In genomic region chr2:18455256-18455862, GRCh38 we compare ENCODE assay signal across 13 cellular contexts.
DNase-seq lines count a peak whose midpoint lies in the region; ATAC-seq and TF ChIP-seq lines count a peak whose summit lies in the region.
"Had no signal": no experiment of that assay in that cellular context is flagged by ENCODE, and none has a peak within 500 bp of the region (broad histone marks: within the 10 kb centered on the region; RNA-seq: fewer than 3 reads in every experiment).

No MANE protein-coding gene starts in this region.

- no peaks in the 10 kb centered on the region for H3K4me1 ChIP-seq in left lung
- H3K4me1 ChIP-seq: HAP-1 had no signal

- H3K4me1 Mint-ChIP-seq in activated CD8-positive, alpha-beta T cell treated with anti-CD3 and anti-CD28 coated beads, Interleukin-2, amount 10 ng/mL, durations not matched to agents 7 days and 5 days (ENCODE audit: low read depth) = no peaks in the 10 kb centered on the region
- H3K4me1 Mint-ChIP-seq: naive thymus-derived CD4-positive, alpha-beta T cell had no signal

- no peaks in the 10 kb centered on the region for H3K9me3 ChIP-seq in AG04450 (ENCODE audit: control insufficient read depth, insufficient read depth, low read length)
- H3K9me3 ChIP-seq in left lung = peaks cover 0 to 8% of the 10 kb centered on the region in 2 donors
- H3K9me3 ChIP-seq: HAP-1 had no signal

- intact Hi-C loops in left lung (cut with DNase I) = no loop called here

- peak; percentile 53 for TF ChIP-seq CTCF in AG04450 (IDR thresholded peaks at IDR 0.05; ENCODE audit: low read depth, low read length)
- TF ChIP-seq CTCF in choroid plexus epithelial cell (conservative IDR thresholded peaks at IDR 0.05; ENCODE audit: low read depth, low read length) = peak; percentile 53
- no peak for TF ChIP-seq CTCF in left lung (IDR thresholded peaks at IDR 0.05)

- no peaks in the 10 kb centered on the region for H3K9me3 Mint-ChIP-seq in activated CD8-positive, alpha-beta T cell treated with anti-CD3 and anti-CD28 coated beads, Interleukin-2, amount 10 ng/mL, durations not matched to agents 7 days and 5 days (ENCODE audit: insufficient read depth)
- H3K9me3 Mint-ChIP-seq: dendritic cell treated with granulocyte-macrophage colony-stimulating factor and Interleukin-4, amounts not matched to agents 40 ng/mL and 50 ng/mL, for 4 days had no signal

- no peak overlapping the region for H3K4me3 Mint-ChIP-seq in activated CD8-positive, alpha-beta T cell treated with anti-CD3 and anti-CD28 coated beads, Interleukin-2, amount 10 ng/mL, durations not matched to agents 7 days and 5 days
- H3K4me3 Mint-ChIP-seq: dendritic cell treated with granulocyte-macrophage colony-stimulating factor and Interleukin-4, amounts not matched to agents 40 ng/mL and 50 ng/mL, for 4 days; naive thymus-derived CD4-positive, alpha-beta T cell had no signal

- CTCF ChIA-PET in AG04450 (lab: Charles Lee) = interaction anchor here (0.7 to 1.0 kb wide), 2 partner anchors 10 to 11 kb away, joined by 3 read pairs; no protein-coding TSS in a partner anchor
- CTCF ChIA-PET in activated CD8-positive, alpha-beta T cell treated with anti-CD3 and anti-CD28 coated beads, Interleukin-2, amount 10 ng/mL, durations not matched to agents 7 days and 5 days (lab: Charles Lee) = no interaction called here

- H3K27me3 ChIP-seq in AG04450 (ENCODE audit: control insufficient read depth, insufficient read depth, low read length) (no peaks in the 10 kb centered on the region), left lung (no peaks in the 10 kb centered on the region)

- no peaks in the 10 kb centered on the region for H3K36me3 Mint-ChIP-seq in activated CD8-positive, alpha-beta T cell treated with anti-CD3 and anti-CD28 coated beads, Interleukin-2, amount 10 ng/mL, durations not matched to agents 7 days and 5 days (ENCODE audit: low read depth)
- H3K36me3 Mint-ChIP-seq: naive thymus-derived CD4-positive, alpha-beta T cell had no signal

- peaks cover 2% of the 10 kb centered on the region for H3K27me3 Mint-ChIP-seq in activated CD8-positive, alpha-beta T cell treated with anti-CD3 and anti-CD28 coated beads, Interleukin-2, amount 10 ng/mL, durations not matched to agents 7 days and 5 days (ENCODE audit: low read depth)
- H3K27me3 Mint-ChIP-seq: dendritic cell treated with granulocyte-macrophage colony-stimulating factor and Interleukin-4, amounts not matched to agents 40 ng/mL and 50 ng/mL, for 4 days had no signal

- ATAC-seq in left lung = peak; percentile 48
- ATAC-seq in activated CD8-positive, alpha-beta T cell treated with anti-CD3 and anti-CD28 coated beads, Interleukin-2, amount 10 ng/mL, durations not matched to agents 7 days and 5 days = no peak
- ATAC-seq: naive thymus-derived CD4-positive, alpha-beta T cell had no signal

- H3K36me3 ChIP-seq in left lung = no peaks in the 10 kb centered on the region
- H3K36me3 ChIP-seq: HAP-1 had no signal

- DNase-seq in AG04450 (ENCODE audit: low read depth, low spot score) = no peak
- DNase-seq in HuH-7 (ENCODE audit: low spot score) = peak; percentile 12
- DNase-seq in choroid plexus epithelial cell (ENCODE audit: low read depth) = peak; percentile 74
- DNase-seq in left lung = no peak
- no peak for DNase-seq in cortex of kidney (lab: John Stamatoyannopoulos, UW)
- no peak for DNase-seq in activated CD8-positive, alpha-beta T cell treated with anti-CD3 and anti-CD28 coated beads, Interleukin-2, amount 10 ng/mL, durations not matched to agents 7 days and 5 days
- DNase-seq in DMS153 treated with DMSO at 0.1 percent for 48 hours (lab: John Stamatoyannopoulos, UW; ENCODE audit: unreplicated experiment) = no peak
- DNase-seq in COR-L47 (lab: John Stamatoyannopoulos, UW) = no peak
- DNase-seq: activated CD4-positive, CD25-positive, alpha-beta regulatory T cell; naive thymus-derived CD4-positive, alpha-beta T cell; NCI-H1105 had no signal

- no peak overlapping the region for H3K27ac Mint-ChIP-seq in activated CD8-positive, alpha-beta T cell treated with anti-CD3 and anti-CD28 coated beads, Interleukin-2, amount 10 ng/mL, durations not matched to agents 7 days and 5 days
- H3K27ac Mint-ChIP-seq: dendritic cell treated with granulocyte-macrophage colony-stimulating factor and Interleukin-4, amounts not matched to agents 40 ng/mL and 50 ng/mL, for 4 days; naive thymus-derived CD4-positive, alpha-beta T cell had no signal

- H3K4me3 ChIP-seq in AG04450 (ENCODE audit: low read depth, low read length) (no peak overlapping the region), choroid plexus epithelial cell (ENCODE audit: low read depth, low read length) (no peak overlapping the region), left lung (no peak overlapping the region)
- H3K4me3 ChIP-seq: HAP-1 had no signal

- POLR2A ChIA-PET in AG04450 (lab: Yijun Ruan, JAX) = interaction anchor here (1.0 kb wide), 1 partner anchor 61 kb away, joined by 6 read pairs; no protein-coding TSS in a partner anchor
- POLR2A ChIA-PET in activated CD8-positive, alpha-beta T cell treated with anti-CD3 and anti-CD28 coated beads, Interleukin-2, amount 10 ng/mL, durations not matched to agents 7 days and 5 days (lab: Charles Lee) = no interaction called here

- peak overlapping the region; percentile 73 for H3K27ac ChIP-seq in AG04450 (ENCODE audit: low read depth, low read length)
- H3K27ac ChIP-seq in left lung = peak overlapping the region in 1 of 2 donors; percentile 18

Comparison
In these comparisons a context has a peak if more than half of its experiments do, and no peak if none do; other contexts are left out.
1. DNase-seq: peak in HuH-7 (single experiment) and choroid plexus epithelial cell (single experiment); none in AG04450 (single experiment), left lung (0 of 2), cortex of kidney (single experiment), activated CD8-positive, alpha-beta T cell treated with anti-CD3 and anti-CD28 coated beads, Interleukin-2, amount 10 ng/mL, durations not matched to agents 7 days and 5 days (single experiment), DMS153 treated with DMSO at 0.1 percent for 48 hours (single experiment) and COR-L47 (single experiment).
2. CTCF ChIP-seq: peak in AG04450 (single experiment) and choroid plexus epithelial cell (single experiment); none in left lung (0 of 2).